In genomic region chr2:239757154-239757760, GRCh38 we compare ENCODE assay signal across 23 cellular contexts.
DNase-seq lines count a peak whose midpoint lies in the region; ATAC-seq and TF ChIP-seq lines count a peak whose summit lies in the region.
"Had no signal": no experiment of that assay in that cellular context is flagged by ENCODE, and none has a peak within 500 bp of the region (broad histone marks: within the 10 kb centered on the region; RNA-seq: fewer than 3 reads in every experiment).

No MANE protein-coding gene starts in this region.

- H3K27me3 Mint-ChIP-seq in endothelial cell (ENCODE audit: unreplicated experiment): peaks cover 27% of the 10 kb centered on the region
- H3K27me3 Mint-ChIP-seq in activated CD8-positive, alpha-beta T cell treated with anti-CD3 and anti-CD28 coated beads, Interleukin-2, amount 10 ng/mL, durations not matched to agents 7 days and 5 days (ENCODE audit: low read depth): no peaks in the 10 kb centered on the region
- H3K27me3 Mint-ChIP-seq: T-helper 17 cell had no signal

- peak overlapping the region; percentile 3; the same call in 1 of the 2 replicates for H3K4me3 ChIP-seq in Jurkat, Clone E6-1 (ENCODE audit: low read length)
- H3K4me3 ChIP-seq in thoracic aorta: no peak overlapping the region
- H3K4me3 ChIP-seq: heart right ventricle, spleen had no signal

- CTCF ChIA-PET in activated CD8-positive, alpha-beta T cell treated with anti-CD3 and anti-CD28 coated beads, Interleukin-2, amount 10 ng/mL, durations not matched to agents 7 days and 5 days (lab: Charles Lee): no interaction called here

- H3K27ac ChIP-seq in thoracic aorta: peak overlapping the region; percentile 84 to 87
- H3K27ac ChIP-seq: heart right ventricle, spleen, VCaP had no signal

- H3K4me3 Mint-ChIP-seq in endothelial cell (ENCODE audit: unreplicated experiment): no peak overlapping the region
- no peak overlapping the region for H3K4me3 Mint-ChIP-seq in activated CD8-positive, alpha-beta T cell treated with anti-CD3 and anti-CD28 coated beads, Interleukin-2, amount 10 ng/mL, durations not matched to agents 7 days and 5 days
- H3K4me3 Mint-ChIP-seq: CD8-positive, alpha-beta T cell; IgD-negative memory B cell; stimulated activated naive B cell treated with anti-CD40 and anti-IgM and Interleukin-4, amounts not matched to agents 10 μg/mL and 1 μg/mL and 100 μg/mL, for 72 hours had no signal

- DNase-seq in Jurkat, Clone E6-1 (ENCODE audit: low read depth, low spot score): no peak
- DNase-seq in UCSD-AML1 (lab: John Stamatoyannopoulos, UW; ENCODE audit: unreplicated experiment) (peak; percentile 23), endothelial cell (ENCODE audit: low spot score) (no peak), thoracic aorta (ENCODE audit: low spot score) (no peak), NCI-H2029 treated with DMSO at 0.1 percent for 48 hours (lab: John Stamatoyannopoulos, UW) (no peak)
- DNase-seq in activated CD8-positive, alpha-beta T cell treated with anti-CD3 and anti-CD28 coated beads, Interleukin-2, amount 10 ng/mL, durations not matched to agents 7 days and 5 days: no peak
- DNase-seq: activated CD8-positive, alpha-beta memory T cell treated with anti-CD3 and anti-CD28 coated beads, Interleukin-2, amount 50 U/mL, for 4 hours; activated naive CD4-positive, alpha-beta T cell treated with anti-CD3 and anti-CD28 coated beads, Interleukin-2, amount 50 U/mL, for 16 hours; CD8-positive, alpha-beta T cell; central memory CD4-positive, alpha-beta T cell; NCI-H1436; NCI-H2107; NCI-H510A treated with DMSO at 0.1 percent for 48 hours; SK-N-SH; spleen; stimulated activated CD4-positive, alpha-beta T cell treated with anti-CD3 and anti-CD28 coated beads, Interleukin-2, amount 100 ng/mL, for 48 hours; stimulated activated naive B cell treated with anti-CD40 and anti-IgM and Interleukin-4, amounts not matched to agents 10 μg/mL and 1 μg/mL and 100 μg/mL, for 72 hours; T-helper 17 cell had no signal

- H3K4me1 ChIP-seq in thoracic aorta (ENCODE audit: control insufficient read depth in 1 of 2, low read depth in 2 of 2): peaks cover 17 to 62% of the 10 kb centered on the region in 2 donors

- ATAC-seq in thoracic aorta (ENCODE audit: insufficient number of reproducible peaks, low FRiP score, low read depth) (no peak), HG03025 (IDR thresholded peaks at IDR 0.05; ENCODE audit: low FRiP score, unreplicated experiment) (no peak)
- ATAC-seq in activated CD8-positive, alpha-beta T cell treated with anti-CD3 and anti-CD28 coated beads, Interleukin-2, amount 10 ng/mL, durations not matched to agents 7 days and 5 days: no peak
- ATAC-seq: CD8-positive, alpha-beta T cell; HCT116; stimulated activated naive B cell treated with anti-CD40 and anti-IgM and Interleukin-4, amounts not matched to agents 10 μg/mL and 1 μg/mL and 100 μg/mL, for 72 hours had no signal

- H3K9me3 ChIP-seq in thoracic aorta: peaks cover 3% of the 10 kb centered on the region
- H3K9me3 ChIP-seq: SK-N-SH had no signal

- H3K9me3 Mint-ChIP-seq in endothelial cell (ENCODE audit: unreplicated experiment): no peaks in the 10 kb centered on the region
- no peaks in the 10 kb centered on the region for H3K9me3 Mint-ChIP-seq in activated CD8-positive, alpha-beta T cell treated with anti-CD3 and anti-CD28 coated beads, Interleukin-2, amount 10 ng/mL, durations not matched to agents 7 days and 5 days (ENCODE audit: insufficient read depth)
- H3K9me3 Mint-ChIP-seq: CD8-positive, alpha-beta T cell; IgD-negative memory B cell had no signal

- POLR2A ChIA-PET in activated CD8-positive, alpha-beta T cell treated with anti-CD3 and anti-CD28 coated beads, Interleukin-2, amount 10 ng/mL, durations not matched to agents 7 days and 5 days (lab: Charles Lee): no interaction called here

- no peaks in the 10 kb centered on the region for H3K27me3 ChIP-seq in thoracic aorta (replicated peaks; ENCODE audit: insufficient read depth)

- H3K4me1 Mint-ChIP-seq in endothelial cell (ENCODE audit: unreplicated experiment): peaks cover 9% of the 10 kb centered on the region
- peaks cover 4% of the 10 kb centered on the region for H3K4me1 Mint-ChIP-seq in activated CD8-positive, alpha-beta T cell treated with anti-CD3 and anti-CD28 coated beads, Interleukin-2, amount 10 ng/mL, durations not matched to agents 7 days and 5 days (ENCODE audit: low read depth)
- H3K4me1 Mint-ChIP-seq: T-helper 17 cell had no signal

- H3K36me3 Mint-ChIP-seq in endothelial cell (ENCODE audit: low read depth, unreplicated experiment): no peaks in the 10 kb centered on the region
- H3K36me3 Mint-ChIP-seq in activated CD8-positive, alpha-beta T cell treated with anti-CD3 and anti-CD28 coated beads, Interleukin-2, amount 10 ng/mL, durations not matched to agents 7 days and 5 days (ENCODE audit: low read depth): no peaks in the 10 kb centered on the region
- H3K36me3 Mint-ChIP-seq: CD8-positive, alpha-beta T cell; IgD-negative memory B cell; stimulated activated naive B cell treated with anti-CD40 and anti-IgM and Interleukin-4, amounts not matched to agents 10 μg/mL and 1 μg/mL and 100 μg/mL, for 72 hours had no signal

- TF ChIP-seq CTCF in endothelial cell (IDR thresholded peaks at IDR 0.05; ENCODE audit: unreplicated experiment) (no peak), thoracic aorta (IDR thresholded peaks at IDR 0.05) (no peak)

- H3K27ac Mint-ChIP-seq in endothelial cell (ENCODE audit: unreplicated experiment): peak overlapping the region; percentile 13
- no peak overlapping the region for H3K27ac Mint-ChIP-seq in activated CD8-positive, alpha-beta T cell treated with anti-CD3 and anti-CD28 coated beads, Interleukin-2, amount 10 ng/mL, durations not matched to agents 7 days and 5 days
- H3K27ac Mint-ChIP-seq: CD8-positive, alpha-beta T cell; stimulated activated naive B cell treated with anti-CD40 and anti-IgM and Interleukin-4, amounts not matched to agents 10 μg/mL and 1 μg/mL and 100 μg/mL, for 72 hours; T-helper 17 cell had no signal

- H3K36me3 ChIP-seq in thoracic aorta: no peaks in the 10 kb centered on the region
- H3K36me3 ChIP-seq: heart right ventricle, spleen had no signal
